ENCODE assay signal across 1 cellular context in the genomic region with DNA sequence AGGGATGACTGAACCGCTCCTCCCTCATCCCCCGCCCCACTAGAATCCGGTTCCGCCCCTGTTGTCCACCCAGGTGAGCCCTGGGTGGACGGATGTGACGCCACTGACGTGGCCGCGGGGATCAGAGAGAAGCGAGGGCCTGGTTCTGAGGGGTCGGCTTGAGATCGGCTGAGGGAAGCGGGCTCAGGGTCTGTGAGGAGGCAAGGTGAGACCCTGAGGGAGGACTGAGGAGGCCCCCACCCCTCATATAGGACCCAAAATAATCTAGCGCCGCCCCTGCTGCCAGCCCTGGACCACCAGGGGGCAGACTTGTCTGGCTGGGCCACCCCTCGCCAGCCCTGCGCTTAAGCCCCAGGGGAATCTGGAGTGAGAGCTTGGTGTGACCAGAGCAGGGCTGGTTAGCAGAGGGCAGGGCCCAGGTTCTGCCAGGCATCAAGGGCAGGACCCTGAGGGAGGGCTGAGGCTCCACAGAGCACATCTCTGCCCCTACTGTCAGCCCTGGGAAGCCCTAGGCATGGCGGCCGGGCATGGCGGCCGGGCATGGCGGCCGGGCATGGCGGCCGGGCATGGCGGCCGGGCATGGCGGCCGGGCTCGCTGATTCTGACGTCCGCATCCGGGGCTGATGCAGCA.
TF ChIP-seq lines count a peak whose summit lies in the region.

A gene with protein sequence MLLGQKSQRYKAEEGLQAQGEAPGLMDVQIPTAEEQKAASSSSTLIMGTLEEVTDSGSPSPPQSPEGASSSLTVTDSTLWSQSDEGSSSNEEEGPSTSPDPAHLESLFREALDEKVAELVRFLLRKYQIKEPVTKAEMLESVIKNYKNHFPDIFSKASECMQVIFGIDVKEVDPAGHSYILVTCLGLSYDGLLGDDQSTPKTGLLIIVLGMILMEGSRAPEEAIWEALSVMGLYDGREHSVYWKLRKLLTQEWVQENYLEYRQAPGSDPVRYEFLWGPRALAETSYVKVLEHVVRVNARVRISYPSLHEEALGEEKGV (plus strand): TSS at position 103 of the 631 bp plus-strand sequence. CDS start 3,090 bp downstream, outside the sequence.

TF ChIP-seq in K562, 482 proteins besides CTCF, POLR2A, EP300 and RAD21 (continued from another document):
- TF ChIP-seq, protein P1, sequence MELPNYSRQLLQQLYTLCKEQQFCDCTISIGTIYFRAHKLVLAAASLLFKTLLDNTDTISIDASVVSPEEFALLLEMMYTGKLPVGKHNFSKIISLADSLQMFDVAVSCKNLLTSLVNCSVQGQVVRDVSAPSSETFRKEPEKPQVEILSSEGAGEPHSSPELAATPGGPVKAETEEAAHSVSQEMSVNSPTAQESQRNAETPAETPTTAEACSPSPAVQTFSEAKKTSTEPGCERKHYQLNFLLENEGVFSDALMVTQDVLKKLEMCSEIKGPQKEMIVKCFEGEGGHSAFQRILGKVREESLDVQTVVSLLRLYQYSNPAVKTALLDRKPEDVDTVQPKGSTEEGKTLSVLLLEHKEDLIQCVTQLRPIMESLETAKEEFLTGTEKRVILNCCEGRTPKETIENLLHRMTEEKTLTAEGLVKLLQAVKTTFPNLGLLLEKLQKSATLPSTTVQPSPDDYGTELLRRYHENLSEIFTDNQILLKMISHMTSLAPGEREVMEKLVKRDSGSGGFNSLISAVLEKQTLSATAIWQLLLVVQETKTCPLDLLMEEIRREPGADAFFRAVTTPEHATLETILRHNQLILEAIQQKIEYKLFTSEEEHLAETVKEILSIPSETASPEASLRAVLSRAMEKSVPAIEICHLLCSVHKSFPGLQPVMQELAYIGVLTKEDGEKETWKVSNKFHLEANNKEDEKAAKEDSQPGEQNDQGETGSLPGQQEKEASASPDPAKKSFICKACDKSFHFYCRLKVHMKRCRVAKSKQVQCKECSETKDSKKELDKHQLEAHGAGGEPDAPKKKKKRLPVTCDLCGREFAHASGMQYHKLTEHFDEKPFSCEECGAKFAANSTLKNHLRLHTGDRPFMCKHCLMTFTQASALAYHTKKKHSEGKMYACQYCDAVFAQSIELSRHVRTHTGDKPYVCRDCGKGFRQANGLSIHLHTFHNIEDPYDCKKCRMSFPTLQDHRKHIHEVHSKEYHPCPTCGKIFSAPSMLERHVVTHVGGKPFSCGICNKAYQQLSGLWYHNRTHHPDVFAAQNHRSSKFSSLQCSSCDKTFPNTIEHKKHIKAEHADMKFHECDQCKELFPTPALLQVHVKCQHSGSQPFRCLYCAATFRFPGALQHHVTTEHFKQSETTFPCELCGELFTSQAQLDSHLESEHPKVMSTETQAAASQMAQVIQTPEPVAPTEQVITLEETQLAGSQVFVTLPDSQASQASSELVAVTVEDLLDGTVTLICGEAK (IDR thresholded peaks at IDR 0.05): peak; percentile 65
- TF ChIP-seq, protein P1 (CRISPR knock-in tag; IDR thresholded peaks at IDR 0.05): no peak
- TF ChIP-seq ZNF165 (CRISPR knock-in tag; IDR thresholded peaks at IDR 0.05; ENCODE audit: borderline replicate concordance): no peak
- no peak for TF ChIP-seq ZNF695 (CRISPR knock-in tag; IDR thresholded peaks at IDR 0.05)
- peak; percentile 41 for TF ChIP-seq SMC3 (conservative IDR thresholded peaks at IDR 0.05; ENCODE audit: insufficient read depth, low read depth, low read length)
- TF ChIP-seq HDGF (IDR thresholded peaks at IDR 0.05): no peak
- TF ChIP-seq NFE2L1 (tag; IDR thresholded peaks at IDR 0.05; ENCODE audit: borderline replicate concordance, low read depth): no peak
- TF ChIP-seq, protein P2, sequence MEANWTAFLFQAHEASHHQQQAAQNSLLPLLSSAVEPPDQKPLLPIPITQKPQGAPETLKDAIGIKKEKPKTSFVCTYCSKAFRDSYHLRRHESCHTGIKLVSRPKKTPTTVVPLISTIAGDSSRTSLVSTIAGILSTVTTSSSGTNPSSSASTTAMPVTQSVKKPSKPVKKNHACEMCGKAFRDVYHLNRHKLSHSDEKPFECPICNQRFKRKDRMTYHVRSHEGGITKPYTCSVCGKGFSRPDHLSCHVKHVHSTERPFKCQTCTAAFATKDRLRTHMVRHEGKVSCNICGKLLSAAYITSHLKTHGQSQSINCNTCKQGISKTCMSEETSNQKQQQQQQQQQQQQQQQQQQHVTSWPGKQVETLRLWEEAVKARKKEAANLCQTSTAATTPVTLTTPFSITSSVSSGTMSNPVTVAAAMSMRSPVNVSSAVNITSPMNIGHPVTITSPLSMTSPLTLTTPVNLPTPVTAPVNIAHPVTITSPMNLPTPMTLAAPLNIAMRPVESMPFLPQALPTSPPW (CRISPR knock-in tag; IDR thresholded peaks at IDR 0.05): peak; percentile 44
- 0 out of 2 replicates have a peak, but pooled peaks have one; percentile 47 for TF ChIP-seq SIN3B (IDR thresholded peaks at IDR 0.05; ENCODE audit: low read depth)
- no peak for TF ChIP-seq HDAC3 (IDR thresholded peaks at IDR 0.05; ENCODE audit: borderline replicate concordance, partially characterized antibody)
- TF ChIP-seq HNRNPL (IDR thresholded peaks at IDR 0.05; ENCODE audit: low read depth, low read length): peak; percentile 70; the same call in 1 of the 2 replicates
- no peak for TF ChIP-seq CBFB (CRISPR knock-in tag; IDR thresholded peaks at IDR 0.05)
- TF ChIP-seq NCOA6 (IDR thresholded peaks at IDR 0.05): no peak
- no peak for TF ChIP-seq HOXB6 (CRISPR knock-in tag; IDR thresholded peaks at IDR 0.05; ENCODE audit: borderline replicate concordance)
- no peak for TF ChIP-seq HSF4 (CRISPR knock-in tag; IDR thresholded peaks at IDR 0.05; ENCODE audit: borderline replicate concordance)
- TF ChIP-seq GABPA (tag; conservative IDR thresholded peaks at IDR 0.05; ENCODE audit: low read depth): peak; percentile 81
- no peak for TF ChIP-seq CHD1 (IDR thresholded peaks at IDR 0.05; ENCODE audit: low read length)
- TF ChIP-seq, protein P3, sequence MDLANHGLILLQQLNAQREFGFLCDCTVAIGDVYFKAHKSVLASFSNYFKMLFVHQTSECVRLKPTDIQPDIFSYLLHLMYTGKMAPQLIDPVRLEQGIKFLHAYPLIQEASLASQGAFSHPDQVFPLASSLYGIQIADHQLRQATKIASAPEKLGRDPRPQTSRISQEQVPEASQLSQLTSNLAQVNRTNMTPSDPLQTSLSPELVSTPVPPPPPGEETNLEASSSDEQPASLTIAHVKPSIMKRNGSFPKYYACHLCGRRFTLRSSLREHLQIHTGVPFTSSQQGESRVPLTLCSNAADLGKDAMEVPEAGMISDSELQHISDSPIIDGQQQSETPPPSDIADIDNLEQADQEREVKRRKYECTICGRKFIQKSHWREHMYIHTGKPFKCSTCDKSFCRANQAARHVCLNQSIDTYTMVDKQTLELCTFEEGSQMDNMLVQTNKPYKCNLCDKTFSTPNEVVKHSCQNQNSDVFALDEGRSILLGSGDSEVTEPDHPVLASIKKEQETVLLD (IDR thresholded peaks at IDR 0.05): no peak
- no peak for TF ChIP-seq EZH2 (IDR thresholded peaks at IDR 0.05; ENCODE audit: borderline replicate concordance, low read depth, low read length)
- no peak for TF ChIP-seq RBBP5 (IDR thresholded peaks at IDR 0.05; ENCODE audit: borderline replicate concordance, insufficient read depth, low read length, poor library complexity, severe bottlenecking)
- no peak for TF ChIP-seq ZNF146 (CRISPR knock-in tag; IDR thresholded peaks at IDR 0.05; ENCODE audit: unreplicated experiment)
- no peak for TF ChIP-seq ZFP36 (IDR thresholded peaks at IDR 0.05; ENCODE audit: low read depth, low read length, partially characterized antibody)
- TF ChIP-seq, protein P4, sequence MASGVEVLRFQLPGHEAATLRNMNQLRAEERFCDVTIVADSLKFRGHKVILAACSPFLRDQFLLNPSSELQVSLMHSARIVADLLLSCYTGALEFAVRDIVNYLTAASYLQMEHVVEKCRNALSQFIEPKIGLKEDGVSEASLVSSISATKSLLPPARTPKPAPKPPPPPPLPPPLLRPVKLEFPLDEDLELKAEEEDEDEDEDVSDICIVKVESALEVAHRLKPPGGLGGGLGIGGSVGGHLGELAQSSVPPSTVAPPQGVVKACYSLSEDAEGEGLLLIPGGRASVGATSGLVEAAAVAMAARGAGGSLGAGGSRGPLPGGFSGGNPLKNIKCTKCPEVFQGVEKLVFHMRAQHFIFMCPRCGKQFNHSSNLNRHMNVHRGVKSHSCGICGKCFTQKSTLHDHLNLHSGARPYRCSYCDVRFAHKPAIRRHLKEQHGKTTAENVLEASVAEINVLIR (CRISPR knock-in tag; IDR thresholded peaks at IDR 0.05): 0 out of 2 replicates have a peak, but pooled peaks have one; percentile 18
- no peak for TF ChIP-seq NBN (IDR thresholded peaks at IDR 0.05; ENCODE audit: low read depth)
- no peak for TF ChIP-seq ARID1B (IDR thresholded peaks at IDR 0.05)
- no peak for TF ChIP-seq ASH1L (IDR thresholded peaks at IDR 0.05; ENCODE audit: borderline replicate concordance, low read depth, partially characterized antibody)
- no peak for TF ChIP-seq OTX1 (CRISPR knock-in tag; IDR thresholded peaks at IDR 0.05)
- TF ChIP-seq EP400 (IDR thresholded peaks at IDR 0.05): peak; percentile 54; the same call in 1 of the 2 replicates
- no peak for TF ChIP-seq RBM14 (IDR thresholded peaks at IDR 0.05; ENCODE audit: borderline replicate concordance, insufficient read depth, low read depth, low read length)
- TF ChIP-seq, protein P5, sequence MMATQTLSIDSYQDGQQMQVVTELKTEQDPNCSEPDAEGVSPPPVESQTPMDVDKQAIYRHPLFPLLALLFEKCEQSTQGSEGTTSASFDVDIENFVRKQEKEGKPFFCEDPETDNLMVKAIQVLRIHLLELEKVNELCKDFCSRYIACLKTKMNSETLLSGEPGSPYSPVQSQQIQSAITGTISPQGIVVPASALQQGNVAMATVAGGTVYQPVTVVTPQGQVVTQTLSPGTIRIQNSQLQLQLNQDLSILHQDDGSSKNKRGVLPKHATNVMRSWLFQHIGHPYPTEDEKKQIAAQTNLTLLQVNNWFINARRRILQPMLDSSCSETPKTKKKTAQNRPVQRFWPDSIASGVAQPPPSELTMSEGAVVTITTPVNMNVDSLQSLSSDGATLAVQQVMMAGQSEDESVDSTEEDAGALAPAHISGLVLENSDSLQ (IDR thresholded peaks at IDR 0.05): peak; percentile 14; the same call in 1 of the 2 replicates
